13 cellular contexts compared by ENCODE assay signal in the genomic region with DNA sequence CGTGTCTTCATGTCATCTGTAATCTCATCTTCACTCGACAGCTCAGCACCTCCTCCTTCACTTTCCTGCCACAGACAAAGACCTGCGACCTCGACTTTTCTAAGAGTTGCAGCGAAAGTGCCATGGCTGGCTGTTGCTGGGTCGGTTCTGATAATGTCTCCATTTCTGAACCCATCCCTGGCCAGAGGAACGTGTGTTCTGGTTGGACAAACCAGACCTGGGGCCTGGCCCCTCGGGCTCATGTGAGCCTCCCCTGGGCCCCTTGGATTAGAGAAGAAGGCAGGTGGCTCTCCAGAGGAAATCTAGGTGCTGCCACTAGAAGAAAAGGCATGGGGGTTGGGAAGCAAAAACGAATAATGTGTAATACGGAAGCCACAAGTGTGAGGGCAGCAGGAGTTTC.
"Had no signal": no experiment of that assay in that cellular context is flagged by ENCODE, and none has a peak within 500 bp of the region (broad histone marks: within the 10 kb centered on the region; RNA-seq: fewer than 3 reads in every experiment).

No MANE protein-coding gene starts in this region.

- H3K4me3 ChIP-seq: hepatocyte had no signal

- H3K4me1 ChIP-seq: foreskin keratinocyte had no signal

- DNase-seq: erythroblast; foreskin keratinocyte; mammary epithelial cell; natural killer cell; posterior cingulate gyrus; small intestine; stimulated activated CD4-positive, alpha-beta T cell treated with anti-CD3 and anti-CD28 coated beads, Interleukin-12 subunit alpha, Interleukin-12 subunit beta, amount 100 ng/mL, for 4 hours; stimulated activated naive CD4-positive, alpha-beta T cell treated with Interleukin-2 at 50 U/mL for 16 hours; trophoblast cell had no signal

- H3K27ac ChIP-seq: foreskin keratinocyte, hepatocyte, neutrophil had no signal

- H3K4me3 Mint-ChIP-seq: dendritic cell treated with granulocyte-macrophage colony-stimulating factor and Interleukin-4, amounts not matched to agents 40 ng/mL and 50 ng/mL, for 4 days; mesothelial cell of epicardium; natural killer cell had no signal

- ATAC-seq: foreskin keratinocyte, natural killer cell had no signal

- H3K27me3 Mint-ChIP-seq: dendritic cell treated with granulocyte-macrophage colony-stimulating factor and Interleukin-4, amounts not matched to agents 40 ng/mL and 50 ng/mL, for 4 days had no signal

- H3K27ac Mint-ChIP-seq: dendritic cell treated with granulocyte-macrophage colony-stimulating factor and Interleukin-4, amounts not matched to agents 40 ng/mL and 50 ng/mL, for 4 days; mesothelial cell of epicardium; natural killer cell had no signal

- H3K9me3 Mint-ChIP-seq: dendritic cell treated with granulocyte-macrophage colony-stimulating factor and Interleukin-4, amounts not matched to agents 40 ng/mL and 50 ng/mL, for 4 days; natural killer cell had no signal

- H3K9me3 ChIP-seq: neutrophil had no signal

- H3K36me3 ChIP-seq: neutrophil had no signal

- H3K36me3 Mint-ChIP-seq: mesothelial cell of epicardium, natural killer cell had no signal

- H3K4me1 Mint-ChIP-seq: mesothelial cell of epicardium, natural killer cell had no signal

- H3K27me3 ChIP-seq: foreskin keratinocyte, hepatocyte, neutrophil had no signal
